8 cellular contexts compared by ENCODE assay signal in the genomic region with DNA sequence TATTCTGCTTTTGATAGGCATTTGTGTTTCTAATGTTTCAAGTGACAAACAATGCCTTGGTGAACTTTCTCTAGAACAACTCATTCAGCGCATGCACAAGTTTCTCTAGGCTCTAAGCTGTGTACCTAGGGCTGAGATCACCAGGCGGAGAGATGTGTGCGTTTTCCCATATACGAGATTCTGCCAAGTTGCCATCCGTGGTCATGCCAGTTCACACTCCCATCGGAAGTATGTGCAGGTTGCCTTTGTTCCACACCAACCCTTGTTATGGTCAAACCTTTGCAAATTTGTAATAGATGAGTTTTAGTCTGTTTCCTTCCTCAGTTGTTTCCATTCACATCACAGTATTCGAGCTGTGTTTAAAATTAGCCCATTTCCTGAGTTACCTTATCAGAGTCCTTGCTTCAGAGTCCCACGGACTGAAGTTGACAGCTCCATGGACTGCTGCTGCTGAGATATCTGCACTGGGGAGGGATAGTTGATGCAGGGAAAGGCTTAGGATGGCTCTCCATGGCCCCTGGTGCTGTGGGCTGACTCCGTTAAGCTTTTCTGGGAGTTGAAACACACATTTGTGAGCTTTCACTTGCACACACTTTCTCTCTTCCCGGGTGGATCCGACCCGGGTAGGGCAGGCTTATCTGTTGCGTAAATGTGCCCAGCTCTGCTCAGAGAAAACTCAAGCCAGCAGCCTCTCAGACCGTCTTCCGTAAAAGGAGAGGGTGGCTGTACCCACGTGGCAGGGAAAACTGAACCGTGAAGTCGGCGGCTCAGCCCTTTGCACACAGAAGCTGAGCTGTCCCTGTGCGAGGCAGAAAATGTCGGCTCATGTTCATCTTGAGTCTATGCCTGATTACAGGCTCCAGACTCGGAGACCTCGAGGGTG. TPM values are rescaled to one million over a fixed set of nuclear protein-coding genes. Genes with fewer than 3 reads are reported as not detected.
DNase-seq lines count a peak whose midpoint lies in the region; ATAC-seq, FAIRE-seq and TF ChIP-seq lines count a peak whose summit lies in the region.

No MANE protein-coding gene starts in this region.

- H3K9ac ChIP-seq in keratinocyte (ENCODE audit: control insufficient read depth, extremely low read depth, insufficient read depth, low read length) (peak overlapping the region; percentile 79), smooth muscle cell (ENCODE audit: low read depth) (peak overlapping the region; percentile 59)

- intact Hi-C loops in MCF 10A (cut with micrococcal nuclease) = no loop called here

- POLR2A ChIA-PET in MCF 10A (lab: Yijun Ruan, JAX) = interaction anchor here (0.8 to 13.3 kb wide), 18 partner anchors 10 to 371 kb away, joined by 3 to 282 read pairs (median 6); no protein-coding TSS in a partner anchor

- H3K9me3 Mint-ChIP-seq in MCF 10A (ENCODE audit: unreplicated experiment) = no peaks in the 10 kb centered on the region

- DNase-seq in NCI-H2196 (lab: John Stamatoyannopoulos, UW; ENCODE audit: unreplicated experiment) (peak; percentile 26), NCI-H2196 treated with DMSO at 0.1 percent for 48 hours (lab: John Stamatoyannopoulos, UW; ENCODE audit: unreplicated experiment) (no peak), RWPE2 (ENCODE audit: low spot score) (no peak), MCF 10A (ENCODE audit: unreplicated experiment) (peak; percentile 79), keratinocyte (ENCODE audit: low read depth, low spot score) (no peak), smooth muscle cell (lab: John Stamatoyannopoulos, UW; ENCODE audit: unreplicated experiment) (no peak), COLO829 (ENCODE audit: low spot score) (no peak)

- peak; percentile 80 for ATAC-seq in HG03045 (IDR thresholded peaks at IDR 0.05; ENCODE audit: unreplicated experiment)
- peak; percentile 76 for ATAC-seq in RWPE2 (ENCODE audit: low read depth)

- 34% methylated on average over 23 of the region's 23 CpGs for WGBS in smooth muscle cell (ENCODE audit: low lambda C conversion rate)

- H3K36me3 ChIP-seq in RWPE2 (ENCODE audit: low read depth) (peaks cover 38% of the 10 kb centered on the region), keratinocyte (ENCODE audit: control insufficient read depth in 2 of 2, extremely low read depth in 1 of 2, insufficient read depth in 2 of 2, low read length in 2 of 2) (peaks cover under 1 to 2% of the 10 kb centered on the region in 2 experiments), smooth muscle cell (ENCODE audit: low read depth) (no peaks in the 10 kb centered on the region)

- H2AFZ ChIP-seq in keratinocyte (ENCODE audit: control insufficient read depth, low read length) (peak overlapping the region; percentile 73), smooth muscle cell (ENCODE audit: low read depth) (peak overlapping the region; percentile 20)

- no peak for TF ChIP-seq CTCF in RWPE2 (IDR thresholded peaks at IDR 0.05; ENCODE audit: poor library complexity, severe bottlenecking)
- TF ChIP-seq CTCF in MCF 10A (IDR thresholded peaks at IDR 0.05; ENCODE audit: unreplicated experiment) = no peak
- no peak for TF ChIP-seq CTCF in keratinocyte (optimal IDR thresholded peaks at IDR 0.05 in 1 of 3, IDR thresholded peaks at IDR 0.05 in 1 of 3, conservative IDR thresholded peaks at IDR 0.05 in 1 of 3; ENCODE audit: extremely low read depth in 1 of 3, insufficient read depth in 2 of 3, low read length in 3 of 3)
- no peak for TF ChIP-seq CTCF in smooth muscle cell (IDR thresholded peaks at IDR 0.05; ENCODE audit: borderline replicate concordance, insufficient read depth, poor library complexity, severe bottlenecking)

- H3K27ac ChIP-seq in RWPE2 (ENCODE audit: poor library complexity, severe bottlenecking) (peak overlapping the region; percentile 84), keratinocyte (ENCODE audit: control insufficient read depth, insufficient read depth, low read length) (peak overlapping the region; percentile 83), smooth muscle cell (ENCODE audit: low read depth) (peak overlapping the region; percentile 88)

- no peaks in the 10 kb centered on the region for H3K27me3 Mint-ChIP-seq in MCF 10A (ENCODE audit: insufficient read depth, unreplicated experiment)

- BruUV-seq in MCF 10A (replicated peaks; lab: Mats Ljungman, UMichigan) = no TSS peak

- H3K36me3 Mint-ChIP-seq in MCF 10A (ENCODE audit: insufficient read depth, unreplicated experiment) = peaks cover 29% of the 10 kb centered on the region

- H3K4me3 Mint-ChIP-seq in MCF 10A (ENCODE audit: unreplicated experiment) = peak overlapping the region; percentile 69

- H3K79me2 ChIP-seq in keratinocyte (ENCODE audit: control insufficient read depth, insufficient read depth, low read length) (peaks cover 90% of the 10 kb centered on the region), smooth muscle cell (ENCODE audit: low read depth) (peaks cover 89% of the 10 kb centered on the region)

- H3K4me3 ChIP-seq in RWPE2 (ENCODE audit: severe bottlenecking) = no peak overlapping the region
- peak overlapping the region in 2 of 3 experiments; percentile 52 to 63 for H3K4me3 ChIP-seq in keratinocyte (ENCODE audit: control insufficient read depth in 2 of 3, extremely low read depth in 1 of 3, insufficient read depth in 2 of 3, low read depth in 1 of 3, low read length in 3 of 3)
- peak overlapping the region; percentile 7 for H3K4me3 ChIP-seq in smooth muscle cell

- dilution Hi-C loops in keratinocyte (cut with MboI; ENCODE audit: extremely low pct_ligation_motif_present, low sequenced_read_pairs) = no loop called here

- H3F3A ChIP-seq in smooth muscle cell (ENCODE audit: low read depth) = peaks cover 34% of the 10 kb centered on the region

- H3K4me1 Mint-ChIP-seq in MCF 10A (ENCODE audit: insufficient read depth, unreplicated experiment) = peaks cover 47% of the 10 kb centered on the region

- no peaks in the 10 kb centered on the region for H3K27me3 ChIP-seq in RWPE2 (ENCODE audit: insufficient read depth, poor library complexity, severe bottlenecking)
- H3K27me3 ChIP-seq in keratinocyte (ENCODE audit: control insufficient read depth, extremely low read depth, insufficient read depth, low read length) = no peaks in the 10 kb centered on the region
- no peaks in the 10 kb centered on the region for H3K27me3 ChIP-seq in smooth muscle cell (ENCODE audit: low read depth)

- CTCF ChIA-PET in MCF 10A (lab: Yijun Ruan, JAX) = interaction anchor here (0.6 to 2.1 kb wide), 8 partner anchors 9 to 99 kb away, joined by 3 to 15 read pairs (median 4); no protein-coding TSS in a partner anchor

- no peaks in the 10 kb centered on the region for H3K9me1 ChIP-seq in keratinocyte (ENCODE audit: control insufficient read depth, extremely low read depth, insufficient read depth, low read length)

- no peaks in the 10 kb centered on the region for H4K20me1 ChIP-seq in keratinocyte (ENCODE audit: control insufficient read depth, extremely low read depth, insufficient read depth, low read length)
- peaks cover 96% of the 10 kb centered on the region for H4K20me1 ChIP-seq in smooth muscle cell (ENCODE audit: low read depth)

- FAIRE-seq in keratinocyte (lab: Jason Lieb, UNC) = peak; percentile 76

- H3K4me2 ChIP-seq in keratinocyte (ENCODE audit: control insufficient read depth, extremely low read depth, insufficient read depth, low read depth, low read length) (peak overlapping the region; percentile 98), smooth muscle cell (peak overlapping the region; percentile 77)

- H3K27ac Mint-ChIP-seq in MCF 10A (ENCODE audit: low read depth, unreplicated experiment) = peak overlapping the region; percentile 88

- H3K9me3 ChIP-seq in RWPE2 (ENCODE audit: severe bottlenecking) = no peaks in the 10 kb centered on the region
- H3K9me3 ChIP-seq in keratinocyte (ENCODE audit: control insufficient read depth, low read depth, low read length) = no peaks in the 10 kb centered on the region
- no peaks in the 10 kb centered on the region for H3K9me3 ChIP-seq in smooth muscle cell (replicated peaks; ENCODE audit: low read depth)

- H3K4me1 ChIP-seq in RWPE2 (ENCODE audit: insufficient read depth, poor library complexity, severe bottlenecking) (peaks cover 50% of the 10 kb centered on the region), keratinocyte (ENCODE audit: control insufficient read depth, extremely low read depth, insufficient read depth, low read length) (peaks cover 49% of the 10 kb centered on the region), smooth muscle cell (ENCODE audit: low read depth) (peaks cover 32% of the 10 kb centered on the region)

RNA-seq across cellular contexts. Expression of gene HK1, which starts 49.4 kb away (rescaled TPM):
- 126 and 134 TPM in 2 replicates for total RNA-seq in MCF 10A (2022)
- polyA plus RNA-seq in keratinocyte = 90.9 to 113 TPM (median 106 TPM) in 3 replicates
- polyA plus RNA-seq in keratinocyte (2011; ENCODE audit: low read depth) = 96.6 TPM
- polyA plus RNA-seq in keratinocyte (2011; cell fraction: cytosol; rRNA removed) = 84.2 and 112 TPM in 2 replicates
- 148 and 167 TPM in 2 replicates for polyA plus RNA-seq in keratinocyte (2011; cell fraction: nucleus; rRNA removed)
- 153 and 155 TPM in 2 replicates for polyA plus RNA-seq in keratinocyte (2012; ENCODE audit: low replicate concordance)
- polyA minus RNA-seq in keratinocyte = 122 to 178 TPM (median 152 TPM) in 3 replicates
- polyA minus RNA-seq in keratinocyte (2011; cell fraction: cytosol; rRNA and poly(A)+ RNA removed) = 85.8 TPM
- 63.3 and 108 TPM in 2 replicates for polyA minus RNA-seq in keratinocyte (2011; cell fraction: nucleus; rRNA and poly(A)+ RNA removed)
- 62.7 and 67.6 TPM in 2 replicates for total RNA-seq in smooth muscle cell
- polyA plus RNA-seq in smooth muscle cell = 123 and 134 TPM in 2 replicates

Comparison
In these comparisons a context has a peak if more than half of its experiments do, and no peak if none do; other contexts are left out.
1. DNase-seq: peak in NCI-H2196 (single experiment) and MCF 10A (single experiment); none in NCI-H2196 treated with DMSO at 0.1 percent for 48 hours (single experiment), RWPE2 (single experiment), keratinocyte (single experiment), smooth muscle cell (single experiment) and COLO829 (single experiment).
2. Peak in every context shown above with its lines, with median percentiles within 50 percentile points of each other: H3K27ac ChIP-seq.